Comparison of ENCODE assay signal across 20 cellular contexts in the genomic region with DNA sequence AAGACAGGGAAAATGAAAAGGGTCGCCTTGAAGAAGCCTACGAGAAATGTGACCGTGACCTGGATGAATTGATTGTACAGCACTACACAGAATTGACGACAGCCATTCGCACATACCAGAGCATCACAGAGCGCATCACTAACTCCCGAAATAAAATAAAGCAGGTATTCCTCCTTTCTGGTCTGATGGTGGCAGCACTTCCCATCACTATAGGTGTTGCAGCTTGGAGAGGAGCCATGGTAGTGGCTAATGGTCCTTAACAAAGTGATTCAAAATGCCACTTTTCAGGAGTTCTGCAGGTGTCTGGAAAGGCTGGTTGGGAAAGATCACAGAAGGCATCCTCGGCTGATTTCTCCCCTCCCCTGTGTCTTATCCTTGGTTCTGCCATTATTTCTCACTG. TPM values are rescaled to one million over a fixed set of nuclear protein-coding genes. Genes with fewer than 3 reads are reported as not detected.
DNase-seq lines count a peak whose midpoint lies in the region; ATAC-seq and TF ChIP-seq lines count a peak whose summit lies in the region.
"Had no signal": no experiment of that assay in that cellular context is flagged by ENCODE, and none has a peak within 500 bp of the region (broad histone marks: within the 10 kb centered on the region; RNA-seq: fewer than 3 reads in every experiment).

No MANE protein-coding gene starts in this region.

- H3K4me3 ChIP-seq in BE2C (ENCODE audit: low read depth, low read length) (no peak overlapping the region), Panc1 (ENCODE audit: low read depth in 2 of 2, low read length in 2 of 2) (no peak overlapping the region)
- H3K4me3 ChIP-seq: right lobe of liver had no signal

- H3K9me3 Mint-ChIP-seq in HFFc6 (no peaks in the 10 kb centered on the region), natural killer cell (no peaks in the 10 kb centered on the region)

- DNase-seq in BE2C (no peak), HFFc6 (no peak), Panc1 (ENCODE audit: low read depth, low spot score) (no peak), glomerular visceral epithelial cell (ENCODE audit: extremely low spot score) (peak; percentile 7), HK-2 (ENCODE audit: unreplicated experiment) (no peak), natural killer cell (no peak), NCI-H446 (lab: John Stamatoyannopoulos, UW) (no peak), mesenteric fat pad (ENCODE audit: low spot score) (no peak)
- DNase-seq: DND-41; NCI-H1092; NCI-H2227 treated with DMSO at 0.1 percent for 48 hours; right lobe of liver; stimulated activated CD4-positive, alpha-beta T cell treated with anti-CD3 and anti-CD28 coated beads, Interleukin-2, amount 100 ng/mL, for 24 hours; substantia nigra; SW 1271 had no signal

- H3K36me3 ChIP-seq in BE2C (peaks cover 31% of the 10 kb centered on the region), Panc1 (ENCODE audit: control insufficient read depth, insufficient read depth, low read length) (no peaks in the 10 kb centered on the region; the same call in none of the 2 replicates)

- TF ChIP-seq CTCF in BE2C (IDR thresholded peaks at IDR 0.05; ENCODE audit: low read depth, low read length) (peak; percentile 45), HFFc6 (IDR thresholded peaks at IDR 0.05) (peak; percentile 21; the same call in 1 of the 2 replicates), Panc1 (IDR thresholded peaks at IDR 0.05) (peak; percentile 33), natural killer cell (IDR thresholded peaks at IDR 0.05) (no peak)

- H3K27me3 ChIP-seq in BE2C = no peaks in the 10 kb centered on the region
- H3K27me3 ChIP-seq in Panc1 (ENCODE audit: control insufficient read depth, insufficient read depth, low read length) = no peaks in the 10 kb centered on the region
- H3K27me3 ChIP-seq: neutrophil, right lobe of liver had no signal

- in situ Hi-C loops in Panc1 (cut with HindIII; ENCODE audit: low pct_unique_long_range_greater_than_20kb, low sequenced_read_pairs) = no loop called here

- H3K27ac Mint-ChIP-seq in HFFc6 (no peak overlapping the region), natural killer cell (no peak overlapping the region)
- H3K27ac Mint-ChIP-seq: activated T-helper 2 cell treated with anti-CD3 and anti-CD28 coated beads, Interferon-gamma antibody, Interleukin-2, Interleukin-4, amounts not matched to agents 10 μg/mL and 5 μg/mL and 100 μg/mL, durations not matched to agents 14 hours and 24 hours and 36 hours; B cell had no signal

- POLR2A ChIA-PET in Panc1 (lab: Charles Lee) = no interaction called here

- H3K4me1 Mint-ChIP-seq in HFFc6 (ENCODE audit: low read depth) (peaks cover 13% of the 10 kb centered on the region), natural killer cell (peaks cover 8% of the 10 kb centered on the region in 2 donors)
- H3K4me1 Mint-ChIP-seq: B cell had no signal

- intact Hi-C loops in Panc1 (cut with micrococcal nuclease; ENCODE audit: unreplicated experiment) = no loop called here
- intact Hi-C loops in natural killer cell (cut with micrococcal nuclease) = no loop called here

- no peak overlapping the region for H3K27ac ChIP-seq in Panc1 (ENCODE audit: low read length)
- H3K27ac ChIP-seq: epithelial cell of prostate, neutrophil, right lobe of liver, VCaP had no signal

- peaks cover 39% of the 10 kb centered on the region for H3K36me3 Mint-ChIP-seq in HFFc6 (ENCODE audit: low read depth)
- H3K36me3 Mint-ChIP-seq in natural killer cell = peaks cover 25% of the 10 kb centered on the region

- H3K4me3 Mint-ChIP-seq in HFFc6 (no peak overlapping the region), natural killer cell (no peak overlapping the region)
- H3K4me3 Mint-ChIP-seq: B cell had no signal

- H3K4me1 ChIP-seq in BE2C = peaks cover 2% of the 10 kb centered on the region; the same call in 1 of the 2 replicates
- H3K4me1 ChIP-seq in Panc1 (ENCODE audit: control insufficient read depth, insufficient read depth, low read length) = no peaks in the 10 kb centered on the region
- H3K4me1 ChIP-seq: right lobe of liver had no signal

- CTCF ChIA-PET in Panc1 (lab: Charles Lee) = no interaction called here

- H3K27me3 Mint-ChIP-seq in HFFc6 (ENCODE audit: insufficient read depth) = no peaks in the 10 kb centered on the region
- H3K27me3 Mint-ChIP-seq in natural killer cell (ENCODE audit: low read depth in 2 of 2) = no peaks in the 10 kb centered on the region
- H3K27me3 Mint-ChIP-seq: B cell had no signal

- no TSS peak for BruUV-seq in Panc1 (replicated peaks; lab: Mats Ljungman, UMichigan)

- ATAC-seq in Panc1 (no peak), natural killer cell (no peak)

- H3K9me3 ChIP-seq in BE2C = no peaks in the 10 kb centered on the region
- H3K9me3 ChIP-seq in Panc1 (ENCODE audit: control insufficient read depth, insufficient read depth, low read depth, low read length) = no peaks in the 10 kb centered on the region
- H3K9me3 ChIP-seq: neutrophil, right lobe of liver had no signal

RNA-seq across cellular contexts. Expression of a gene that starts 22.1 kb away (rescaled TPM):
- 68.7 TPM for polyA plus RNA-seq in BE2C (2012; ENCODE audit: insufficient read depth, insufficient read length, low read depth)
- 10 to 100 TPM; 57.6 to 67.6 (median 61.4) TPM for total RNA-seq in HFFc6 (2021; fragmentation: NEBNext Ultra II Directional; extraction: Animal tissue kit (Norgen Biotek cat#: 25700))
- total RNA-seq in Panc1 (2021; ENCODE audit: unreplicated experiment) = 71.0 TPM
- 39.3 TPM for polyA plus RNA-seq in Panc1 (2012; ENCODE audit: insufficient read length)
- total RNA-seq in natural killer cell = 100 to 1,000 TPM; 105 to 148 (median 123) TPM
- 79.3 TPM for total RNA-seq in mesenteric fat pad
